In the genomic region with DNA sequence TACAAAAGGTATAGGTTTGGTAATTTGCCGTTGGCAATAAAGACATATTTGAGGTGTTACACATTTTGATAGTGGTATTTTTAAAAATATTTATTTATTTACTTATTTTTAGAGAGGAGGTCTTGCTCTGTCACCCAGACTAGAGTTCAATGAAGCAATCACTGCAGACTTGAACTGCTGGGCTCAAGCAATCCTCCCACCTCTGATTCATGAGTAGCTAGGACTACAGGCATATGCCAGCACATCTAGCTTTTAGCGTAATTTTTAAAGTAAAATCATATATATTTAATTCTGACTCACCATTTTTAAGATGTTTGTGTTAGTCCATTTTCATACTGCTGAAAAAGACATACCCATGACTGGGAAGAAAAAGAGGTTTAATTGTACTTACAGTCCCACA, we compare ENCODE assay signal across 29 cellular contexts.
"Had no signal": no experiment of that assay in that cellular context is flagged by ENCODE, and none has a peak within 500 bp of the region (broad histone marks: within the 10 kb centered on the region; RNA-seq: fewer than 3 reads in every experiment).

No MANE protein-coding gene starts in this region.

- H3K4me1 Mint-ChIP-seq: nephron progenitor cell; neural crest cell; stimulated activated effector memory CD8-positive, alpha-beta T cell treated with anti-CD3 and anti-CD28 coated beads, Interleukin-12 subunit alpha, Interleukin-12 subunit beta, amount 100 ng/mL, for 72 hours; stimulated activated naive B cell treated with anti-CD40 and anti-IgM and Interleukin-4, amounts not matched to agents 10 μg/mL and 1 μg/mL and 100 μg/mL, for 72 hours had no signal

- H3K4me3 ChIP-seq: ovary, psoas muscle, right lobe of liver, sigmoid colon, stomach, thoracic aorta, thyroid gland, tibial nerve, upper lobe of left lung, vagina had no signal

- H3K27me3 Mint-ChIP-seq: natural killer cell treated with Interleukin-12 subunit alpha and Interleukin-12 subunit beta and Interleukin-15 and Interleukin-18, amount 100 ng/mL, for 72 hours; progenitor cell of endocrine pancreas; stimulated activated naive B cell treated with anti-CD40 and anti-IgM and Interleukin-4, amounts not matched to agents 10 μg/mL and 1 μg/mL and 100 μg/mL, for 72 hours; stimulated activated naive CD8-positive, alpha-beta T cell treated with anti-CD3 and anti-CD28 coated beads, Interleukin-15, Interleukin-2, amounts not matched to agents 100 ng/mL and 50 ng/mL, for 24 hours had no signal

- H3K27me3 ChIP-seq: ovary, right lobe of liver, sigmoid colon, stomach, thyroid gland, tibial nerve, upper lobe of left lung, vagina had no signal

- H3K36me3 ChIP-seq: ovary, right lobe of liver, sigmoid colon, stomach, thoracic aorta, thyroid gland, tibial nerve, upper lobe of left lung, vagina had no signal

- H3K9ac ChIP-seq: parathyroid adenoma had no signal

- ATAC-seq: natural killer cell treated with Interleukin-12 subunit alpha and Interleukin-12 subunit beta and Interleukin-15 and Interleukin-18, amount 100 ng/mL, for 72 hours; psoas muscle; right cardiac atrium; right lobe of liver; stimulated activated effector memory CD8-positive, alpha-beta T cell treated with anti-CD3 and anti-CD28 coated beads, Interleukin-12 subunit alpha, Interleukin-12 subunit beta, amount 100 ng/mL, for 72 hours; stimulated activated naive B cell treated with anti-CD40 and anti-IgM and Interleukin-4, amounts not matched to agents 10 μg/mL and 1 μg/mL and 100 μg/mL, for 72 hours had no signal

- FAIRE-seq: small intestine, urothelium cell line had no signal

- H3K27ac Mint-ChIP-seq: natural killer cell treated with Interleukin-12 subunit alpha and Interleukin-12 subunit beta and Interleukin-15 and Interleukin-18, amount 100 ng/mL, for 72 hours; nephron progenitor cell; progenitor cell of endocrine pancreas; stimulated activated effector memory CD8-positive, alpha-beta T cell treated with anti-CD3 and anti-CD28 coated beads, Interleukin-12 subunit alpha, Interleukin-12 subunit beta, amount 100 ng/mL, for 72 hours; stimulated activated naive B cell treated with anti-CD40 and anti-IgM and Interleukin-4, amounts not matched to agents 10 μg/mL and 1 μg/mL and 100 μg/mL, for 72 hours; stimulated activated naive CD8-positive, alpha-beta T cell treated with anti-CD3 and anti-CD28 coated beads, Interleukin-15, Interleukin-2, amounts not matched to agents 100 ng/mL and 50 ng/mL, for 24 hours had no signal

- DNase-seq: nephron progenitor cell; occipital lobe; ovary; posterior cingulate gyrus; psoas muscle; right cardiac atrium; right lobe of liver; sigmoid colon; small intestine; stimulated activated CD4-positive, alpha-beta T cell treated with anti-CD3 and anti-CD28 coated beads, Interleukin-15, amount 100 ng/mL, for 24 hours; stimulated activated CD4-positive, alpha-beta T cell treated with anti-CD3 and anti-CD28 coated beads, Interleukin-2, amount 100 ng/mL, for 24 hours; stimulated activated CD4-positive, alpha-beta T cell treated with anti-CD3 and anti-CD28 coated beads, Interleukin-2, amount 100 ng/mL, for 48 hours; stimulated activated CD4-positive, alpha-beta T cell treated with anti-CD3 and anti-CD28 coated beads, Interleukin-4, amount 100 ng/mL, for 24 hours; stimulated activated naive B cell treated with anti-CD40 and anti-IgM and Interleukin-4, amounts not matched to agents 10 μg/mL and 1 μg/mL and 100 μg/mL, for 72 hours; stimulated activated naive CD4-positive, alpha-beta T cell treated with Interleukin-2 at 50 U/mL for 16 hours; stomach; thyroid gland; trophoblast cell had no signal

- H2AFZ ChIP-seq: parathyroid adenoma had no signal

- H3K4me1 ChIP-seq: parathyroid adenoma, psoas muscle, right lobe of liver, sigmoid colon, stomach, thyroid gland, tibial nerve, upper lobe of left lung, vagina had no signal

- H3K36me3 Mint-ChIP-seq: natural killer cell treated with Interleukin-12 subunit alpha and Interleukin-12 subunit beta and Interleukin-15 and Interleukin-18, amount 100 ng/mL, for 72 hours; stimulated activated effector memory CD8-positive, alpha-beta T cell treated with anti-CD3 and anti-CD28 coated beads, Interleukin-12 subunit alpha, Interleukin-12 subunit beta, amount 100 ng/mL, for 72 hours; stimulated activated naive B cell treated with anti-CD40 and anti-IgM and Interleukin-4, amounts not matched to agents 10 μg/mL and 1 μg/mL and 100 μg/mL, for 72 hours had no signal

- H3K9me3 ChIP-seq: ovary, right lobe of liver, thoracic aorta, thyroid gland, vagina had no signal

- H3K27ac ChIP-seq: ovary, parathyroid adenoma, psoas muscle, right lobe of liver, sigmoid colon, stomach, thoracic aorta, thyroid gland, tibial nerve, upper lobe of left lung, vagina had no signal

- H3K4me3 Mint-ChIP-seq: natural killer cell treated with Interleukin-12 subunit alpha and Interleukin-12 subunit beta and Interleukin-15 and Interleukin-18, amount 100 ng/mL, for 72 hours; nephron progenitor cell; neural crest cell; stimulated activated effector memory CD8-positive, alpha-beta T cell treated with anti-CD3 and anti-CD28 coated beads, Interleukin-12 subunit alpha, Interleukin-12 subunit beta, amount 100 ng/mL, for 72 hours; stimulated activated naive B cell treated with anti-CD40 and anti-IgM and Interleukin-4, amounts not matched to agents 10 μg/mL and 1 μg/mL and 100 μg/mL, for 72 hours; stimulated activated naive CD8-positive, alpha-beta T cell treated with anti-CD3 and anti-CD28 coated beads, Interleukin-15, Interleukin-2, amounts not matched to agents 100 ng/mL and 50 ng/mL, for 24 hours had no signal
